ENCODE assay signal across 9 cellular contexts in the genomic region with DNA sequence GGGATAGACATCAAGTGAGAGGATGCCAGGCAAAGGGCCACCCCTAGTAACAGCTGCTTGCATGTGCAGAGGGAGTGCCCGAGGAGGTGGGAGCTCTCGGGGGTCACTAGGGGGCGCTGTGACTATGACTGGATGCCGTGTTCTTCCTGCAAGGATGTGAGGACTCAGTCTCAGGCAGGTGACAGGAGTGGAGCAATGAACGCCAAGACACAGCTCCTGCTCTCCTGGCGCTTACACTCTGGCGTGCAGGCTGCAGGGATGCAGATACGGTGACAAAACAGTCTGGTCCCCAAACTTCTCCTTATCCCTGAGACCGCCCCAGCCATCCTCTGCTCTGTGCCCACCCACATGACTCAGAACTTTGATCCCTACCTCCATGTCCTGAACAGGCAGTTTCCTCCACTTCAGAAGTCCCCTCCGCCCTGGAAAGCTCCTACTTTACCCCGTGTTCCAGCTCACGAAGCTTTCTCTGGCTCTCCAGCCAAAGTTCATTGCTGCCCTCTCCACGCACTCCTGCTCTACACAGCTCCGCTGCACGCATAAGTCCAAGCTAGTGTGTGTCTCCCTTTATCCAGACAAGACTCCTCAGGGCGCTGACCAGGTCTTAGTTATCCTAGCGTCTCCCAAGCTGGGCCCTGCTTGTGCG. TPM values are rescaled to one million over a fixed set of nuclear protein-coding genes. Genes with fewer than 3 reads are reported as not detected.
DNase-seq lines count a peak whose midpoint lies in the region; ATAC-seq and TF ChIP-seq lines count a peak whose summit lies in the region.
"Had no signal": no experiment of that assay in that cellular context is flagged by ENCODE, and none has a peak within 500 bp of the region (broad histone marks: within the 10 kb centered on the region; RNA-seq: fewer than 3 reads in every experiment).

No MANE protein-coding gene starts in this region.

- H3K27me3 ChIP-seq in endodermal cell (ENCODE audit: control insufficient read depth, insufficient read depth, low read length, poor library complexity, severe bottlenecking) (no peaks in the 10 kb centered on the region), mucosa of rectum (ENCODE audit: control insufficient read depth in 2 of 2, insufficient read depth in 2 of 2, low read length in 2 of 2) (no peaks in the 10 kb centered on the region)

- H3K4me3 ChIP-seq in endodermal cell (ENCODE audit: low read length) (no peak overlapping the region), mucosa of rectum (ENCODE audit: low read length in 2 of 2) (no peak overlapping the region)

- DNase-seq in EL, result peak; percentile 76
- DNase-seq in NOMO-1 (lab: John Stamatoyannopoulos, UW; ENCODE audit: unreplicated experiment in 2 of 2), result peak; percentile 37 to 58
- DNase-seq in activated CD8-positive, alpha-beta memory T cell treated with anti-CD3 and anti-CD28 coated beads for 24 hours, result peak; percentile 91
- peak; percentile 98 for DNase-seq in endodermal cell
- DNase-seq in stimulated activated CD8-positive, alpha-beta memory T cell treated with anti-CD3 and anti-CD28 coated beads, Interleukin-4, amount 100 ng/mL, for 4 hours (ENCODE audit: low read depth in 2 of 2, low spot score in 1 of 2), result peak; percentile 52 to 75
- DNase-seq in NCI-H187 (lab: John Stamatoyannopoulos, UW), result no peak

- TF ChIP-seq CTCF in endodermal cell (conservative IDR thresholded peaks at IDR 0.05), result peak; percentile 95

- H3K9me3 ChIP-seq in endodermal cell (ENCODE audit: control insufficient read depth, low read length), result no peaks in the 10 kb centered on the region
- no peaks in the 10 kb centered on the region for H3K9me3 ChIP-seq in mucosa of rectum (ENCODE audit: control insufficient read depth in 2 of 2, low read length in 2 of 2)

- peak; percentile 65 for ATAC-seq in HG03108 (IDR thresholded peaks at IDR 0.05; ENCODE audit: unreplicated experiment)

- H3K4me3 Mint-ChIP-seq in endodermal cell, result no peak overlapping the region
- H3K4me3 Mint-ChIP-seq: dendritic cell treated with granulocyte-macrophage colony-stimulating factor and Interleukin-4, amounts not matched to agents 40 ng/mL and 50 ng/mL, for 4 days had no signal

- H3K36me3 ChIP-seq in endodermal cell (ENCODE audit: control insufficient read depth, insufficient read depth, low read length) (peaks cover 20% of the 10 kb centered on the region), mucosa of rectum (ENCODE audit: control insufficient read depth in 2 of 2, insufficient read depth in 2 of 2, low read length in 2 of 2) (peaks cover 29 to 31% of the 10 kb centered on the region in 2 donors)

- H3K27me3 Mint-ChIP-seq in endodermal cell (ENCODE audit: insufficient read depth), result no peaks in the 10 kb centered on the region
- H3K27me3 Mint-ChIP-seq: dendritic cell treated with granulocyte-macrophage colony-stimulating factor and Interleukin-4, amounts not matched to agents 40 ng/mL and 50 ng/mL, for 4 days had no signal

- no peaks in the 10 kb centered on the region for H3K4me1 ChIP-seq in endodermal cell (ENCODE audit: control insufficient read depth, insufficient read depth, low read length)
- peaks cover 46 to 52% of the 10 kb centered on the region in 2 donors for H3K4me1 ChIP-seq in mucosa of rectum (ENCODE audit: control insufficient read depth in 2 of 2, insufficient read depth in 2 of 2, low read length in 2 of 2)

- H3K9ac ChIP-seq in endodermal cell (ENCODE audit: extremely low read depth, low read length, poor library complexity, severe bottlenecking) (no peak overlapping the region), mucosa of rectum (ENCODE audit: low read depth in 1 of 2, low read length in 2 of 2) (peak overlapping the region in 1 of 2 donors; percentile 34)

- H3K27ac ChIP-seq in endodermal cell (ENCODE audit: low read depth, low read length) (no peak overlapping the region), mucosa of rectum (ENCODE audit: low read depth in 2 of 2, low read length in 2 of 2) (peak overlapping the region; percentile 43 to 63)

- peak overlapping the region; percentile 75 for H3K27ac Mint-ChIP-seq in endodermal cell
- H3K27ac Mint-ChIP-seq: dendritic cell treated with granulocyte-macrophage colony-stimulating factor and Interleukin-4, amounts not matched to agents 40 ng/mL and 50 ng/mL, for 4 days had no signal

- H3K4me1 Mint-ChIP-seq in endodermal cell, result peaks cover 8% of the 10 kb centered on the region

- no peaks in the 10 kb centered on the region for H3K9me3 Mint-ChIP-seq in endodermal cell
- H3K9me3 Mint-ChIP-seq: dendritic cell treated with granulocyte-macrophage colony-stimulating factor and Interleukin-4, amounts not matched to agents 40 ng/mL and 50 ng/mL, for 4 days had no signal

- WGBS in endodermal cell (ENCODE audit: insufficient coverage in 1 of 2, insufficient read length in 1 of 2), 2 experiments, result 53 to 63% methylated on average over 9 to 18 of the region's 18 CpGs

- peaks cover 27% of the 10 kb centered on the region for H3K36me3 Mint-ChIP-seq in endodermal cell (ENCODE audit: low read depth)

RNA-seq across cellular contexts. Expression of a gene that starts 14.7 kb away (rescaled TPM):
- total RNA-seq in endodermal cell, result 1 to 10 TPM; 1.8 to 2.8 TPM
- polyA plus RNA-seq in endodermal cell (2013, experiment 1 of 2), result 0.39 TPM
- polyA plus RNA-seq in endodermal cell (2013, experiment 2 of 2), result 0.50 TPM

RNA-seq across cellular contexts. Expression of a gene that starts 15.5 kb away (rescaled TPM):
- 100 to 1,000 TPM; 129 to 141 TPM for total RNA-seq in endodermal cell
- 20.7 TPM for polyA plus RNA-seq in endodermal cell (2013, experiment 1 of 2)
- 13.5 TPM for polyA plus RNA-seq in endodermal cell (2013, experiment 2 of 2)

RNA-seq across cellular contexts. Expression of a gene that starts 30.8 kb away (rescaled TPM):
- total RNA-seq in endodermal cell, result not detected
- polyA plus RNA-seq in endodermal cell (2013, experiment 1 of 2), result not detected
- polyA plus RNA-seq in endodermal cell (2013, experiment 2 of 2), result not detected

RNA-seq across cellular contexts. Expression of a gene that starts 34.9 kb away (rescaled TPM):
- 10 to 100 TPM; 26.6 to 29.0 TPM for total RNA-seq in endodermal cell
- polyA plus RNA-seq in endodermal cell (2013, experiment 1 of 2), result 14.6 TPM
- polyA plus RNA-seq in endodermal cell (2013, experiment 2 of 2), result 13.9 TPM

RNA-seq across cellular contexts. Expression of a gene that starts 52.1 kb away (rescaled TPM):
- total RNA-seq in endodermal cell, result 10 to 100 TPM; 34.0 to 41.0 TPM
- 49.7 TPM for polyA plus RNA-seq in endodermal cell (2013, experiment 1 of 2)
- 41.3 TPM for polyA plus RNA-seq in endodermal cell (2013, experiment 2 of 2)

Comparison
In these comparisons a context has a peak if more than half of its experiments do, and no peak if none do; other contexts are left out.
1. DNase-seq: peak in EL (single experiment), NOMO-1 (2 of 2), activated CD8-positive, alpha-beta memory T cell treated with anti-CD3 and anti-CD28 coated beads for 24 hours (single experiment), endodermal cell (single experiment) and stimulated activated CD8-positive, alpha-beta memory T cell treated with anti-CD3 and anti-CD28 coated beads, Interleukin-4, amount 100 ng/mL, for 4 hours (2 of 2); none in NCI-H187 (0 of 2).